10 cellular contexts compared by ENCODE assay signal in genomic region chr5:42858031-42858643, GRCh38. TPM values are rescaled to one million over a fixed set of nuclear protein-coding genes. Genes with fewer than 3 reads are reported as not detected.
DNase-seq lines count a peak whose midpoint lies in the region; ATAC-seq and TF ChIP-seq lines count a peak whose summit lies in the region.
"Had no signal": no experiment of that assay in that cellular context is flagged by ENCODE, and none has a peak within 500 bp of the region (broad histone marks: within the 10 kb centered on the region; RNA-seq: fewer than 3 reads in every experiment).

No MANE protein-coding gene starts in this region.

- H3K9me3 Mint-ChIP-seq in neural crest cell, result peaks cover 12% of the 10 kb centered on the region
- peaks cover 0 to 2% of the 10 kb centered on the region in 2 donors for H3K9me3 Mint-ChIP-seq in effector memory CD8-positive, alpha-beta T cell

- H3K27ac Mint-ChIP-seq in neural crest cell (ENCODE audit: unreplicated experiment), result peak overlapping the region; percentile 87
- no peak overlapping the region for H3K27ac Mint-ChIP-seq in effector memory CD8-positive, alpha-beta T cell

- peak; percentile 92 for DNase-seq in Ammon's horn (ENCODE audit: low spot score)
- DNase-seq in SK-MEL-5 (ENCODE audit: low read depth, low spot score), result peak; percentile 81
- peak; percentile 72 for DNase-seq in fibroblast of peridontal ligament (ENCODE audit: extremely low read depth)
- no peak for DNase-seq in neural crest cell (ENCODE audit: low read depth, low spot score)
- no peak for DNase-seq in GM03348 (ENCODE audit: low spot score)
- no peak for DNase-seq in germinal center (ENCODE audit: low spot score)
- no peak for DNase-seq in effector memory CD8-positive, alpha-beta T cell
- DNase-seq: activated CD4-positive, alpha-beta T cell treated with anti-CD3 and anti-CD28 coated beads, Interleukin-2, amount 50 U/mL, for 1 hour; cerebellar nuclear complex had no signal

- no peak for ATAC-seq in GM18909 (IDR thresholded peaks at IDR 0.05; ENCODE audit: poor library complexity, unreplicated experiment)
- no peak for ATAC-seq in effector memory CD8-positive, alpha-beta T cell (replicated peaks)

- TF ChIP-seq CTCF in neural crest cell (conservative IDR thresholded peaks at IDR 0.05), result no peak

- peaks cover 22% of the 10 kb centered on the region for H3K4me1 Mint-ChIP-seq in neural crest cell
- H3K4me1 Mint-ChIP-seq in effector memory CD8-positive, alpha-beta T cell (ENCODE audit: low read depth in 2 of 2), result no peaks in the 10 kb centered on the region

- in situ Hi-C loops in SK-MEL-5 (cut with HindIII; ENCODE audit: low pct_unique_long_range_greater_than_20kb, low sequenced_read_pairs), result no loop called here

- H3K27me3 Mint-ChIP-seq in neural crest cell (ENCODE audit: low read depth), result no peaks in the 10 kb centered on the region
- H3K27me3 Mint-ChIP-seq in effector memory CD8-positive, alpha-beta T cell, result peaks cover 28 to 34% of the 10 kb centered on the region in 2 donors

- H3K36me3 Mint-ChIP-seq in neural crest cell (ENCODE audit: low read depth), result no peaks in the 10 kb centered on the region
- no peaks in the 10 kb centered on the region for H3K36me3 Mint-ChIP-seq in effector memory CD8-positive, alpha-beta T cell (ENCODE audit: insufficient read depth)

- no peak overlapping the region for H3K4me3 Mint-ChIP-seq in neural crest cell
- no peak overlapping the region for H3K4me3 Mint-ChIP-seq in effector memory CD8-positive, alpha-beta T cell

RNA-seq across cellular contexts. Expression of gene SELENOP, which starts 46.4 kb away (rescaled TPM):
- total RNA-seq in SK-MEL-5 (2014; rRNA removed; shearing (Covaris generic)), result 5.3 and 7.2 TPM in 2 replicates
- 3.4 and 5.4 TPM in 2 replicates for polyA plus RNA-seq in SK-MEL-5 (2015; cell fraction: cytosol; rRNA removed)
- 1.3 and 1.9 TPM in 2 replicates for polyA plus RNA-seq in SK-MEL-5 (2015; cell fraction: nucleus; rRNA removed)
- 2.0 and 2.2 TPM in 2 replicates for total RNA-seq in neural crest cell

Comparison
In these comparisons a context has a peak if more than half of its experiments do, and no peak if none do; other contexts are left out.
1. DNase-seq: peak in Ammon's horn (single experiment), SK-MEL-5 (single experiment) and fibroblast of peridontal ligament (single experiment); none in neural crest cell (single experiment), GM03348 (single experiment), germinal center (single experiment) and effector memory CD8-positive, alpha-beta T cell (0 of 3).